In the genomic region with DNA sequence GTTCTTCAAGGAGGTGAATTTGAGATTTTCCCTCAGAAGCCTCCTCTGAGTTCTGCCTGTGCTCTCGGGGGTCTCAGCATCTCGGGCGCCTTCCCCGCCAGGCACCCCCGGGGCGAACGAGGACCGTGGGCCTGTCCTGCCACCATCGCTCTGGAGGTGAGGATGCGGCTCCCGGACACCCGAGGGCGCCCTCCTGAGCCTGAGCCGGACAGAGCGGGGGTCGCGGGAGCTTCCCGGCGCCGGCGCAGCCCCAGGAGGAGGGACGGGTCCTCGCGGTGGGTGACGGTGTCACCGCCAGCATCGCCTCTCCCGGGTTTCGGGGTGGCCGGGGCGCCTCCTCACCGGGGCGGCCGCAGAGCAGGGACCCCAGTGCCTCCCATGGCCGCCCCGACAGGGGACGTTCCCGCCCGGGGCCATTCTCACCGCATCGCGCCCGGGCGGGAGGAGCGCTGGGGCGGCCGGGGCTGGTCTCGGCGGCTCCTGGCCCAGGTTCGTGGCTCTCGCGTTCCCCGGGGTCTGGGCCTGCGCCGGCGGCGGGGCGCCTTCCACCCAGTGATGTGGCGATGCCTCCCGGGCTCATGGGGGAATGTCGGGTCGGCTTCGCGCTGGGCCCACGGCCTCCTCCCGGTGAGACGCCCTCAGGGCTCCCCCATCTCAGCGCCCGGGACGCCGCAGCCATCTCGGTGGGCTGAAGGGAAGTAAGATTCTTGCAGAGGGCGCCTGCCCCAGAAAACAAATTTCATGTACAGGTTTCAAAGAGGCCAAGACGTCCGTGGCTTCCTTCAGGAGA, we compare ENCODE assay signal across 10 cellular contexts.
DNase-seq lines count a peak whose midpoint lies in the region; ATAC-seq, FAIRE-seq and TF ChIP-seq lines count a peak whose summit lies in the region.
"Had no signal": no experiment of that assay in that cellular context is flagged by ENCODE, and none has a peak within 500 bp of the region (broad histone marks: within the 10 kb centered on the region; RNA-seq: fewer than 3 reads in every experiment).

No MANE protein-coding gene starts in this region.

- BruUV-seq in HCT116 (replicated peaks; lab: Mats Ljungman, UMichigan) (no TSS peak), K562 (replicated peaks; lab: Mats Ljungman, UMichigan) (no TSS peak)

- no peak for DNase-seq in HCT116 (ENCODE audit: low read depth, low spot score)
- no peak for DNase-seq in K562 (ENCODE audit: extremely low read depth in 1 of 4, low spot score in 3 of 4)
- no peak for DNase-seq in kidney epithelial cell (ENCODE audit: low read depth)
- peak; percentile 28 to 31 for DNase-seq in stimulated activated CD4-positive, alpha-beta T cell treated with anti-CD3 and anti-CD28 coated beads, Interleukin-2, amount 100 ng/mL, for 24 hours
- DNase-seq in Karpas-422: no peak
- DNase-seq in SKM-1 treated with dmso at 0.1 percent for 144 hours (lab: John Stamatoyannopoulos, UW; ENCODE audit: unreplicated experiment): no peak
- DNase-seq: cortex of kidney had no signal

- H3K9me2 ChIP-seq in HCT116 (ENCODE audit: insufficient read depth) (no peaks in the 10 kb centered on the region), Karpas-422 (replicated peaks; ENCODE audit: insufficient read depth, low read length) (no peaks in the 10 kb centered on the region)

- TF ChIP-seq CTCF in HCT116 (IDR thresholded peaks at IDR 0.05 in 2 of 3, conservative IDR thresholded peaks at IDR 0.05 in 1 of 3; ENCODE audit: borderline replicate concordance in 1 of 3, insufficient read depth in 1 of 3, low read depth in 2 of 3, low read length in 2 of 3) (0 out of 6 replicates have a peak, but pooled peaks of 1 of the 3 experiments have one; percentile 10), K562 (IDR thresholded peaks at IDR 0.05 in 2 of 3, conservative IDR thresholded peaks at IDR 0.05 in 1 of 3; ENCODE audit: insufficient read depth in 2 of 3, low read depth in 1 of 3, low read length in 3 of 3) (peak in 2 of 3 experiments; percentile 11 to 37; a peak in 4 of 6 replicates), kidney epithelial cell (IDR thresholded peaks at IDR 0.05; ENCODE audit: insufficient read depth, low read length, poor library complexity, severe bottlenecking) (peak; percentile 49)

- CTCF ChIA-PET in HCT116 (lab: Charles Lee) (no interaction called here), K562 (lab: Yijun Ruan, JAX; ENCODE audit: low intra/inter-chr PET ratio) (no interaction called here)

- no peak overlapping the region for H3K9ac ChIP-seq in HCT116 (ENCODE audit: low read length)
- no peak overlapping the region for H3K9ac ChIP-seq in K562 (ENCODE audit: insufficient read depth in 1 of 2, low read depth in 2 of 2, low read length in 2 of 2)
- H3K9ac ChIP-seq in Karpas-422 (ENCODE audit: low read length): no peak overlapping the region

- TF ChIP-seq EP300 in K562 (IDR thresholded peaks at IDR 0.05; ENCODE audit: low read length): no peak

- no peak overlapping the region for H3K4me2 ChIP-seq in HCT116 (ENCODE audit: low read length)
- no peak overlapping the region for H3K4me2 ChIP-seq in K562 (ENCODE audit: insufficient read depth, low read length)
- H3K4me2 ChIP-seq in Karpas-422 (ENCODE audit: low read depth, low read length, poor library complexity, severe bottlenecking): no peak overlapping the region

- H3K9me1 ChIP-seq in K562 (ENCODE audit: control insufficient read depth, insufficient read depth, low read length): no peaks in the 10 kb centered on the region

- H3K79me2 ChIP-seq in HCT116 (ENCODE audit: insufficient read depth, low read length): no peaks in the 10 kb centered on the region
- H3K79me2 ChIP-seq in K562 (ENCODE audit: control insufficient read depth, insufficient read depth, low read length): no peaks in the 10 kb centered on the region
- H3K79me2 ChIP-seq in Karpas-422 (ENCODE audit: low read length): no peaks in the 10 kb centered on the region

- in situ Hi-C loops in K562 (cut with MboI): no loop called here

- H3K27me3 ChIP-seq in HCT116 (ENCODE audit: insufficient read depth, low read length): no peaks in the 10 kb centered on the region
- H3K27me3 ChIP-seq in K562 (ENCODE audit: control insufficient read depth in 2 of 2, insufficient read depth in 2 of 2, low read length in 2 of 2): peaks cover 24 to 93% of the 10 kb centered on the region in 2 experiments; a peak in 4 of 5 replicates
- H3K27me3 ChIP-seq in kidney epithelial cell (ENCODE audit: control insufficient read depth, insufficient read depth, low read length): peaks cover 29% of the 10 kb centered on the region
- no peaks in the 10 kb centered on the region for H3K27me3 ChIP-seq in Karpas-422 (ENCODE audit: low read length)

- FAIRE-seq in K562 (lab: Jason Lieb, UNC): no peak
- FAIRE-seq: RCC 7860 had no signal

- RAD21 ChIA-PET in HCT116 (lab: Charles Lee; ENCODE audit: low non-redundant PET in 1 of 2, low total read pairs in 2 of 2, uncharacterized antibody in 2 of 2, unreplicated experiment in 2 of 2): no interaction called here

- POLR2A ChIA-PET in HCT116 (lab: Charles Lee) (no interaction called here), K562 (lab: Yijun Ruan, JAX) (no interaction called here)

- H3K27ac ChIP-seq in HCT116 (ENCODE audit: low read depth, low read length) (no peak overlapping the region), K562 (ENCODE audit: extremely low read depth, low read depth, low read length) (no peak overlapping the region), Karpas-422 (ENCODE audit: low read length) (no peak overlapping the region)

- H2AFZ ChIP-seq in HCT116 (ENCODE audit: low read depth, low read length, poor library complexity, severe bottlenecking) (no peak overlapping the region), K562 (ENCODE audit: low read depth, low read length) (no peak overlapping the region), Karpas-422 (ENCODE audit: low read length) (no peak overlapping the region)

- H3K36me3 ChIP-seq in HCT116 (ENCODE audit: control insufficient read depth in 1 of 2, insufficient read depth in 2 of 2, low read length in 2 of 2) (no peaks in the 10 kb centered on the region), K562 (ENCODE audit: control insufficient read depth, insufficient read depth, low read length) (no peaks in the 10 kb centered on the region), kidney epithelial cell (ENCODE audit: control insufficient read depth, insufficient read depth, low read length) (no peaks in the 10 kb centered on the region), Karpas-422 (ENCODE audit: insufficient read depth, low read length) (no peaks in the 10 kb centered on the region)

- H3K4me1 ChIP-seq in HCT116 (ENCODE audit: control insufficient read depth in 1 of 2, insufficient read depth in 2 of 2, low read length in 2 of 2) (no peaks in the 10 kb centered on the region), K562 (replicated peaks in 1 of 2; ENCODE audit: control insufficient read depth in 2 of 2, insufficient read depth in 2 of 2, low read length in 2 of 2) (peaks cover 0 to 16% of the 10 kb centered on the region in 2 experiments; a peak in 2 of 5 replicates), Karpas-422 (ENCODE audit: low read length) (peaks cover 2% of the 10 kb centered on the region; the same call in 1 of the 2 replicates)

- intact Hi-C loops in HCT116 (cut with micrococcal nuclease): no loop called here
- intact Hi-C loops in K562 (cut with micrococcal nuclease): no loop called here

- ATAC-seq in HCT116 (peak; percentile 55), K562 (peak; percentile 72), HG03565 (IDR thresholded peaks at IDR 0.05; ENCODE audit: unreplicated experiment) (no peak), GM21737 (IDR thresholded peaks at IDR 0.05; ENCODE audit: unreplicated experiment) (no peak)

- no peak for TF ChIP-seq RAD21 in HCT116 (IDR thresholded peaks at IDR 0.05; ENCODE audit: low read depth)
- TF ChIP-seq RAD21 in K562 (CRISPR knock-in tag; conservative IDR thresholded peaks at IDR 0.05 in 1 of 2, IDR thresholded peaks at IDR 0.05 in 1 of 2): no peak

- H4K20me1 ChIP-seq in HCT116 (ENCODE audit: insufficient read depth): no peaks in the 10 kb centered on the region
- peaks cover 4% of the 10 kb centered on the region for H4K20me1 ChIP-seq in K562 (replicated peaks; ENCODE audit: control insufficient read depth, insufficient read depth, low read length)
- H4K20me1 ChIP-seq in Karpas-422 (ENCODE audit: insufficient read depth, low read depth, low read length): no peaks in the 10 kb centered on the region

- no peaks in the 10 kb centered on the region for H3K9me3 ChIP-seq in HCT116 (ENCODE audit: control insufficient read depth in 1 of 2, insufficient read depth in 1 of 2, low read depth in 1 of 2, low read length in 2 of 2)
- H3K9me3 ChIP-seq in K562 (replicated peaks; ENCODE audit: control insufficient read depth, insufficient read depth, low read depth, low read length): no peaks in the 10 kb centered on the region
- no peaks in the 10 kb centered on the region for H3K9me3 ChIP-seq in Karpas-422 (ENCODE audit: low read length)

- H3K4me3 ChIP-seq in HCT116 (replicated peaks in 1 of 2; ENCODE audit: low read depth in 1 of 2, low read length in 2 of 2) (no peak overlapping the region), K562 (no peak overlapping the region), kidney epithelial cell (ENCODE audit: low read depth, low read length) (peak overlapping the region; percentile 3), Karpas-422 (ENCODE audit: low read length) (no peak overlapping the region)

- TF ChIP-seq POLR2A in HCT116 (IDR thresholded peaks at IDR 0.05; ENCODE audit: borderline replicate concordance, extremely low read depth, insufficient read depth, insufficient read length): no peak
- no peak for TF ChIP-seq POLR2A in K562 (conservative IDR thresholded peaks at IDR 0.05)

- WGBS in K562 (ENCODE audit: insufficient coverage, low coverage, missing lambda C conversion rate): 9% methylated on average over 61 of the region's 75 CpGs

TF ChIP-seq in HCT116, 20 proteins besides CTCF, POLR2A, EP300 and RAD21 (continues in another document):
- no peak for TF ChIP-seq SP1 (IDR thresholded peaks at IDR 0.05; ENCODE audit: low read depth)

TF ChIP-seq in K562, 482 proteins besides CTCF, POLR2A, EP300 and RAD21 (continues in another document):
- TF ChIP-seq KHSRP (IDR thresholded peaks at IDR 0.05): no peak

Comparison
In these comparisons a context has a peak if more than half of its experiments do, and no peak if none do; other contexts are left out.
1. ATAC-seq: peak in HCT116 (single experiment) and K562 (single experiment); none in HG03565 (single experiment) and GM21737 (single experiment).
2. DNase-seq: peak in stimulated activated CD4-positive, alpha-beta T cell treated with anti-CD3 and anti-CD28 coated beads, Interleukin-2, amount 100 ng/mL, for 24 hours (2 of 2); none in HCT116 (single experiment), K562 (0 of 4), kidney epithelial cell (single experiment), Karpas-422 (single experiment) and SKM-1 treated with dmso at 0.1 percent for 144 hours (single experiment).